In the genomic region with DNA sequence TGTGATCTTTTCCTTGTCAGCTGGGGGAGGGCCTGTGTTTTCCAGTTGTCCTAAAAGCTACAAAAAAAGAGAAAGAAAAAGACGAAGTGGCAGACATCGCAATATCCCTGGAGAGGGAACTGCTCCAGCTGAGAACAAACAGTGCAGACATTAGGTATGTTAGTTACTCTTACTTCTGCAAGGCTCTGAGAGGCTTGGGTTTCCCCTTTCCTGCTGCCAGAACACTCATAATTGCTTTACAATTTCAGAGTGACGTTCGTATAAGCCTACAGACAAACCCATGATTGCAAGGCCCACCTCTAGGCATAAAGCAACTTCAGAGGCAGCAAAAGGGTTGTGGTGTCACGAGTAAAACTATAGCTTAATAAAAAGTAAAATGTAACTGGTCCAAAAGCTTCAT, we compare ENCODE assay signal across 20 cellular contexts. TPM values are rescaled to one million over a fixed set of nuclear protein-coding genes. Genes with fewer than 3 reads are reported as not detected.
DNase-seq lines count a peak whose midpoint lies in the region; ATAC-seq and TF ChIP-seq lines count a peak whose summit lies in the region.
"Had no signal": no experiment of that assay in that cellular context is flagged by ENCODE, and none has a peak within 500 bp of the region (broad histone marks: within the 10 kb centered on the region; RNA-seq: fewer than 3 reads in every experiment).

No MANE protein-coding gene starts in this region.

- POLR2A ChIA-PET in Caco-2 (lab: Charles Lee), result no interaction called here

- H3K4me3 Mint-ChIP-seq in T-helper 17 cell (no peak overlapping the region), Caco-2 (ENCODE audit: unreplicated experiment) (no peak overlapping the region)
- H3K4me3 Mint-ChIP-seq: CD8-positive, alpha-beta T cell had no signal

- peak overlapping the region; percentile 76 for H3K27ac ChIP-seq in GM23248
- H3K27ac ChIP-seq: BLaER1 treated with 17β-estradiol and CSF1 and Interleukin-3, amounts not matched to agents 10 nM and 100 nM had no signal

- H3K36me3 Mint-ChIP-seq in T-helper 17 cell (ENCODE audit: low read depth) (peaks cover 21% of the 10 kb centered on the region), Caco-2 (ENCODE audit: insufficient read depth, unreplicated experiment) (peaks cover 40% of the 10 kb centered on the region)

- intact Hi-C loops in Caco-2 (cut with micrococcal nuclease; ENCODE audit: unreplicated experiment), result no loop called here

- no peak overlapping the region for H3K9ac ChIP-seq in GM23248
- H3K9ac ChIP-seq: BLaER1 treated with 17β-estradiol and CSF1 and Interleukin-3, amounts not matched to agents 10 nM and 100 nM had no signal

- BruUV-seq in Caco-2 (replicated peaks; lab: Mats Ljungman, UMichigan), result no TSS peak

- H3K4me2 ChIP-seq in GM23248 (ENCODE audit: unreplicated experiment), result peak overlapping the region; percentile 49
- H3K4me2 ChIP-seq: BLaER1 treated with 17β-estradiol and CSF1 and Interleukin-3, amounts not matched to agents 10 nM and 100 nM had no signal

- CTCF ChIA-PET in Caco-2 (lab: Charles Lee), result no interaction called here

- H3K27me3 ChIP-seq in GM23248 (replicated peaks; ENCODE audit: insufficient read depth) (no peaks in the 10 kb centered on the region), Caco-2 (replicated peaks; ENCODE audit: control insufficient read depth, insufficient read depth, low read length) (no peaks in the 10 kb centered on the region)
- H3K27me3 ChIP-seq: BLaER1 treated with 17β-estradiol and CSF1 and Interleukin-3, amounts not matched to agents 10 nM and 100 nM had no signal

- no peak for DNase-seq in GM23248
- DNase-seq in T-helper 17 cell, result no peak
- DNase-seq in fibroblast of mammary gland (ENCODE audit: low read depth), result peak; percentile 54
- peak; percentile 8 for DNase-seq in non-pigmented ciliary epithelial cell (ENCODE audit: low read depth)
- DNase-seq in EL, result no peak
- DNase-seq in T1000 (lab: John Stamatoyannopoulos, UW), result no peak
- DNase-seq in Caco-2, result no peak
- DNase-seq: CD8-positive, alpha-beta T cell; KBM-7; NCI-H1105 treated with DMSO at 0.1 percent for 48 hours; NCI-H1694 treated with DMSO at 0.1 percent for 48 hours; NCI-H2107; NCI-H2227 treated with DMSO at 0.1 percent for 48 hours; NCI-H510A treated with DMSO at 0.1 percent for 48 hours; NCI-H774; PC-3; RPMI8226; SHP77 treated with DMSO at 0.1 percent for 48 hours had no signal

- H3K36me3 ChIP-seq in GM23248 (ENCODE audit: low read depth) (peaks cover 35% of the 10 kb centered on the region), Caco-2 (ENCODE audit: control insufficient read depth, insufficient read depth, low read length) (no peaks in the 10 kb centered on the region; the same call in 1 of the 2 replicates)

- H3K4me1 Mint-ChIP-seq in T-helper 17 cell (peaks cover 11% of the 10 kb centered on the region), Caco-2 (ENCODE audit: low read depth, unreplicated experiment) (no peaks in the 10 kb centered on the region)

- in situ Hi-C loops in GM23248 (cut with MboI), result loop anchor here (10.0 kb wide), 1 partner anchor 104 kb away; a partner anchor contains a TSS

- no peaks in the 10 kb centered on the region for H3K9me2 ChIP-seq in GM23248 (ENCODE audit: insufficient read depth)

- no peak overlapping the region for H2AFZ ChIP-seq in GM23248

- H3F3A ChIP-seq in GM23248 (ENCODE audit: insufficient read depth), result peaks cover 40% of the 10 kb centered on the region

- no peak overlapping the region for H3K4me3 ChIP-seq in GM23248
- no peak overlapping the region for H3K4me3 ChIP-seq in fibroblast of mammary gland (ENCODE audit: control insufficient read depth, low read depth, low read length)
- no peak overlapping the region for H3K4me3 ChIP-seq in Caco-2 (ENCODE audit: low read depth, low read length)
- H3K4me3 ChIP-seq: BLaER1 treated with 17β-estradiol and CSF1 and Interleukin-3, amounts not matched to agents 10 nM and 100 nM had no signal

- H4K20me1 ChIP-seq in GM23248 (ENCODE audit: insufficient read depth), result no peaks in the 10 kb centered on the region
- H4K20me1 ChIP-seq: BLaER1 treated with 17β-estradiol and CSF1 and Interleukin-3, amounts not matched to agents 10 nM and 100 nM had no signal

- TF ChIP-seq CTCF in fibroblast of mammary gland (conservative IDR thresholded peaks at IDR 0.05; ENCODE audit: control insufficient read depth, insufficient read depth, low read depth, low read length) (no peak), Caco-2 (IDR thresholded peaks at IDR 0.05; ENCODE audit: insufficient read depth in 1 of 2, low read depth in 1 of 2, low read length in 1 of 2, severe bottlenecking in 1 of 2, unreplicated experiment in 1 of 2) (no peak)

- H3K4me1 ChIP-seq in GM23248 (ENCODE audit: insufficient read depth) (peaks cover 32% of the 10 kb centered on the region), Caco-2 (no peaks in the 10 kb centered on the region)
- H3K4me1 ChIP-seq: BLaER1 treated with 17β-estradiol and CSF1 and Interleukin-3, amounts not matched to agents 10 nM and 100 nM had no signal

- no peaks in the 10 kb centered on the region for H3K9me3 Mint-ChIP-seq in Caco-2 (ENCODE audit: unreplicated experiment)
- H3K9me3 Mint-ChIP-seq: CD8-positive, alpha-beta T cell had no signal

- 97 to 99% methylated on average over 5 of the region's 5 CpGs for WGBS in GM23248 (ENCODE audit: low coverage in 1 of 2, low lambda C conversion rate in 2 of 2, missing lambda C conversion rate in 2 of 2), 2 experiments

- H3K9me3 ChIP-seq in GM23248 (ENCODE audit: low read depth), result no peaks in the 10 kb centered on the region
- no peaks in the 10 kb centered on the region for H3K9me3 ChIP-seq in T-helper 17 cell (ENCODE audit: control insufficient read depth, low read length, poor library complexity, severe bottlenecking)
- H3K9me3 ChIP-seq in Caco-2, result no peaks in the 10 kb centered on the region
- H3K9me3 ChIP-seq: BLaER1 treated with 17β-estradiol and CSF1 and Interleukin-3, amounts not matched to agents 10 nM and 100 nM had no signal

- H3K27me3 Mint-ChIP-seq in T-helper 17 cell (no peaks in the 10 kb centered on the region), Caco-2 (ENCODE audit: insufficient read depth, unreplicated experiment) (no peaks in the 10 kb centered on the region)

- H3K27ac Mint-ChIP-seq in T-helper 17 cell (peak overlapping the region; percentile 47), Caco-2 (ENCODE audit: unreplicated experiment) (no peak overlapping the region)

- ATAC-seq in T-helper 17 cell, result no peak
- no peak for ATAC-seq in GM19351 (IDR thresholded peaks at IDR 0.05; ENCODE audit: unreplicated experiment)
- ATAC-seq: CD8-positive, alpha-beta T cell; PC-3 had no signal

- peaks cover 27% of the 10 kb centered on the region for H3K79me2 ChIP-seq in GM23248 (ENCODE audit: insufficient read depth)

RNA-seq across cellular contexts. Expression of a gene that starts 31.1 kb away (rescaled TPM):
- not detected in 2 replicates for total RNA-seq in GM23248 (2014; rRNA removed; shearing (Covaris generic))
- polyA plus RNA-seq in GM23248 (2016; fragmentation: Nextera tagmentation; extraction: Ambion mirVana), result 0.25 and 0.33 TPM in 2 replicates
- total RNA-seq in T-helper 17 cell (under 1 TPM in 1 of 2 donors, not detected in 1; 0.20 TPM), Caco-2 (2022) (0.16 and 0.20 TPM in 2 replicates)
- total RNA-seq: PC-3 had no signal

RNA-seq across cellular contexts. Expression of a gene that starts 43.3 kb away (rescaled TPM):
- total RNA-seq in GM23248 (2014; rRNA removed; shearing (Covaris generic)), result 0.63 and 0.97 TPM in 2 replicates
- polyA plus RNA-seq in GM23248 (2016; fragmentation: Nextera tagmentation; extraction: Ambion mirVana), result 0.91 and 1.7 TPM in 2 replicates
- total RNA-seq in T-helper 17 cell (under 1 TPM in 1 of 2 donors, not detected in 1; 0.55 TPM), Caco-2 (2022) (90.2 and 98.9 TPM in 2 replicates)

Comparison
In these comparisons a context has a peak if more than half of its experiments do, and no peak if none do; other contexts are left out.
1. DNase-seq: peak in fibroblast of mammary gland (single experiment) and non-pigmented ciliary epithelial cell (single experiment); none in GM23248 (single experiment), T-helper 17 cell (0 of 3), EL (single experiment), T1000 (single experiment) and Caco-2 (0 of 2).
2. RNA of a gene that starts 43.3 kb away (total RNA-seq): 90.2 to 98.9 TPM in Caco-2; 0.63 to 0.97 TPM in GM23248 and 0.55 TPM in T-helper 17 cell; every median in the first group is over 10 times any median in the second.